In genomic region chr5:143561248-143561647, GRCh38 we compare ENCODE assay signal across 24 cellular contexts.
DNase-seq lines count a peak whose midpoint lies in the region; ATAC-seq, FAIRE-seq and TF ChIP-seq lines count a peak whose summit lies in the region.
"Had no signal": no experiment of that assay in that cellular context is flagged by ENCODE, and none has a peak within 500 bp of the region (broad histone marks: within the 10 kb centered on the region; RNA-seq: fewer than 3 reads in every experiment).

No MANE protein-coding gene starts in this region.

- 75% methylated on average over 5 of the region's 5 CpGs for WGBS in right cardiac atrium
- WGBS in right lobe of liver (ENCODE audit: insufficient coverage, low coverage, low lambda C conversion rate, missing lambda C conversion rate) = 30% methylated on average over 5 of the region's 5 CpGs

- no peaks in the 10 kb centered on the region for H3K79me2 ChIP-seq in astrocyte (ENCODE audit: insufficient read depth, low read length)

- H3K27me3 ChIP-seq in right cardiac atrium (ENCODE audit: control insufficient read depth, insufficient read depth) = no peaks in the 10 kb centered on the region
- no peaks in the 10 kb centered on the region for H3K27me3 ChIP-seq in astrocyte (ENCODE audit: insufficient read depth, low read length)
- no peaks in the 10 kb centered on the region for H3K27me3 ChIP-seq in right lobe of liver
- H3K27me3 ChIP-seq: BLaER1 treated with 17β-estradiol and CSF1 and Interleukin-3, amounts not matched to agents 10 nM and 100 nM; MG63; tibial artery had no signal

- H3K4me1 ChIP-seq in right cardiac atrium (ENCODE audit: control insufficient read depth, insufficient read depth, low read length) (no peaks in the 10 kb centered on the region), astrocyte (ENCODE audit: insufficient read depth, low read length) (peaks cover 20% of the 10 kb centered on the region), right lobe of liver (peaks cover 0 to 37% (median 16%) of the 10 kb centered on the region in 4 donors)

- no peak overlapping the region for H2AFZ ChIP-seq in astrocyte (ENCODE audit: low read depth, low read length)
- H2AFZ ChIP-seq: GM23248 had no signal

- H3K36me3 ChIP-seq in astrocyte (ENCODE audit: insufficient read depth, low read length) (no peaks in the 10 kb centered on the region), right lobe of liver (no peaks in the 10 kb centered on the region)
- H3K36me3 ChIP-seq: BLaER1 treated with 17β-estradiol and CSF1 and Interleukin-3, amounts not matched to agents 10 nM and 100 nM; MG63; tibial artery had no signal

- H3K27ac ChIP-seq in right cardiac atrium (ENCODE audit: low read length) (no peak overlapping the region), astrocyte (ENCODE audit: low read depth, low read length) (no peak overlapping the region), right lobe of liver (peak overlapping the region; percentile 69 to 86 (median 83))
- H3K27ac ChIP-seq: BLaER1 treated with 17β-estradiol and CSF1 and Interleukin-3, amounts not matched to agents 10 nM and 100 nM; GM23248; tibial artery had no signal

- no peak for DNase-seq in left ventricle myocardium superior
- DNase-seq in right cardiac atrium = no peak
- no peak for DNase-seq in astrocyte (ENCODE audit: low read depth)
- DNase-seq in right lobe of liver = peak; percentile 51 to 80 (median 71)
- DNase-seq in activated CD8-positive, alpha-beta memory T cell treated with anti-CD3 and anti-CD28 coated beads, Interleukin-2, amount 50 U/mL, for 4 hours = no peak
- DNase-seq in NCI-H1105 treated with DMSO at 0.1 percent for 48 hours (lab: John Stamatoyannopoulos, UW) = no peak
- DNase-seq: activated CD4-positive, alpha-beta T cell treated with anti-CD3 and anti-CD28 coated beads, Interleukin-2, amount 10 ng/mL, durations not matched to agents 24 days and 14 days; activated gamma-delta T cell treated with Interleukin-2 at 50 U/mL for 16 hours; activated T-cell treated with anti-CD3 and anti-CD28 coated beads, Interleukin-2, amount 50 U/mL, for 4 hours; cerebellar nuclear complex; DMS79; GF-D8; GM23248; MG63; naive thymus-derived CD8-positive, alpha-beta T cell; NCI-H345; nucleus accumbens; OCI-M1; small intestine; stimulated activated CD8-positive, alpha-beta memory T cell treated with anti-CD3 and anti-CD28 coated beads, Interleukin-4, amount 100 ng/mL, for 48 hours; tibial artery had no signal

- TF ChIP-seq CTCF in astrocyte (IDR thresholded peaks at IDR 0.05; ENCODE audit: insufficient read depth, low read depth, low read length) (no peak), right lobe of liver (IDR thresholded peaks at IDR 0.05) (no peak)

- FAIRE-seq in astrocyte (lab: Jason Lieb, UNC) = peak; percentile 5
- FAIRE-seq: endothelial cell of umbilical vein, small intestine had no signal

- H3K9me3 Mint-ChIP-seq in astrocyte (ENCODE audit: unreplicated experiment) = peaks cover 1% of the 10 kb centered on the region
- no peaks in the 10 kb centered on the region for H3K9me3 Mint-ChIP-seq in stimulated activated memory B cell treated with anti-CD40 and anti-IgM and Interleukin-4, amounts not matched to agents 10 μg/mL and 1 μg/mL and 100 μg/mL, for 72 hours
- H3K9me3 Mint-ChIP-seq: activated T-cell treated with anti-CD3 and anti-CD28 coated beads, Interleukin-2, amount 50 U/mL, for 4 hours; naive thymus-derived CD8-positive, alpha-beta T cell had no signal

- H3K27ac Mint-ChIP-seq in astrocyte (ENCODE audit: unreplicated experiment) = no peak overlapping the region
- no peak overlapping the region for H3K27ac Mint-ChIP-seq in stimulated activated memory B cell treated with anti-CD40 and anti-IgM and Interleukin-4, amounts not matched to agents 10 μg/mL and 1 μg/mL and 100 μg/mL, for 72 hours
- H3K27ac Mint-ChIP-seq: activated CD4-positive, alpha-beta T cell treated with anti-CD3 and anti-CD28 coated beads, Interleukin-2, amount 10 ng/mL, durations not matched to agents 24 days and 14 days; naive thymus-derived CD8-positive, alpha-beta T cell had no signal

- H3K4me3 ChIP-seq in right cardiac atrium (ENCODE audit: low read length) (no peak overlapping the region), astrocyte (ENCODE audit: insufficient read depth, low read depth, low read length) (no peak overlapping the region), right lobe of liver (peak overlapping the region in 1 of 3 donors; percentile 11)
- H3K4me3 ChIP-seq: BLaER1 treated with 17β-estradiol and CSF1 and Interleukin-3, amounts not matched to agents 10 nM and 100 nM; GM23248; MG63; tibial artery had no signal

- H3K9me3 ChIP-seq in right cardiac atrium (ENCODE audit: control insufficient read depth, low read length) = no peaks in the 10 kb centered on the region
- no peaks in the 10 kb centered on the region for H3K9me3 ChIP-seq in astrocyte (ENCODE audit: insufficient read depth, low read depth, low read length)
- no peaks in the 10 kb centered on the region for H3K9me3 ChIP-seq in right lobe of liver
- H3K9me3 ChIP-seq: BLaER1 treated with 17β-estradiol and CSF1 and Interleukin-3, amounts not matched to agents 10 nM and 100 nM; MG63; tibial artery had no signal

- no peaks in the 10 kb centered on the region for H3K27me3 Mint-ChIP-seq in astrocyte (ENCODE audit: low read depth, unreplicated experiment)
- H3K27me3 Mint-ChIP-seq in stimulated activated memory B cell treated with anti-CD40 and anti-IgM and Interleukin-4, amounts not matched to agents 10 μg/mL and 1 μg/mL and 100 μg/mL, for 72 hours = no peaks in the 10 kb centered on the region
- H3K27me3 Mint-ChIP-seq: activated CD4-positive, alpha-beta T cell treated with anti-CD3 and anti-CD28 coated beads, Interleukin-2, amount 10 ng/mL, durations not matched to agents 24 days and 14 days had no signal

- no peaks in the 10 kb centered on the region for H4K20me1 ChIP-seq in astrocyte (ENCODE audit: insufficient read depth, low read length)
- H4K20me1 ChIP-seq: BLaER1 treated with 17β-estradiol and CSF1 and Interleukin-3, amounts not matched to agents 10 nM and 100 nM had no signal

- no peak overlapping the region for H3K9ac ChIP-seq in astrocyte (ENCODE audit: low read length)
- H3K9ac ChIP-seq: BLaER1 treated with 17β-estradiol and CSF1 and Interleukin-3, amounts not matched to agents 10 nM and 100 nM; GM23248 had no signal

- peaks cover 8% of the 10 kb centered on the region for H3K4me1 Mint-ChIP-seq in astrocyte (ENCODE audit: low read depth, unreplicated experiment)
- H3K4me1 Mint-ChIP-seq in stimulated activated memory B cell treated with anti-CD40 and anti-IgM and Interleukin-4, amounts not matched to agents 10 μg/mL and 1 μg/mL and 100 μg/mL, for 72 hours = peaks cover 33% of the 10 kb centered on the region

- no peak overlapping the region for H3K4me3 Mint-ChIP-seq in astrocyte (ENCODE audit: unreplicated experiment)
- H3K4me3 Mint-ChIP-seq in stimulated activated memory B cell treated with anti-CD40 and anti-IgM and Interleukin-4, amounts not matched to agents 10 μg/mL and 1 μg/mL and 100 μg/mL, for 72 hours = no peak overlapping the region
- H3K4me3 Mint-ChIP-seq: activated CD4-positive, alpha-beta T cell treated with anti-CD3 and anti-CD28 coated beads, Interleukin-2, amount 10 ng/mL, durations not matched to agents 24 days and 14 days; activated T-cell treated with anti-CD3 and anti-CD28 coated beads, Interleukin-2, amount 50 U/mL, for 4 hours; naive thymus-derived CD8-positive, alpha-beta T cell had no signal

- TF ChIP-seq POLR2A in right lobe of liver (IDR thresholded peaks at IDR 0.05) = peak; percentile 54

- ATAC-seq in left ventricle myocardium superior = peak; percentile 57
- no peak for ATAC-seq in right cardiac atrium
- ATAC-seq in right lobe of liver = peak; percentile 69 to 92 (median 86)
- ATAC-seq in stimulated activated memory B cell treated with anti-CD40 and anti-IgM and Interleukin-4, amounts not matched to agents 10 μg/mL and 1 μg/mL and 100 μg/mL, for 72 hours = no peak
- ATAC-seq: activated T-cell treated with anti-CD3 and anti-CD28 coated beads, Interleukin-2, amount 50 U/mL, for 4 hours; naive thymus-derived CD8-positive, alpha-beta T cell had no signal

- no peak overlapping the region for H3K4me2 ChIP-seq in astrocyte (ENCODE audit: low read length)
- H3K4me2 ChIP-seq: BLaER1 treated with 17β-estradiol and CSF1 and Interleukin-3, amounts not matched to agents 10 nM and 100 nM had no signal

- intact Hi-C loops in left ventricle myocardium superior (cut with micrococcal nuclease) (no loop called here), right cardiac atrium (cut with DNase I) (no loop called here), right lobe of liver (cut with DNase I) (no loop called here)

- no peaks in the 10 kb centered on the region for H3K36me3 Mint-ChIP-seq in astrocyte (ENCODE audit: low read depth, unreplicated experiment)
- H3K36me3 Mint-ChIP-seq in stimulated activated memory B cell treated with anti-CD40 and anti-IgM and Interleukin-4, amounts not matched to agents 10 μg/mL and 1 μg/mL and 100 μg/mL, for 72 hours = no peaks in the 10 kb centered on the region
- H3K36me3 Mint-ChIP-seq: naive thymus-derived CD8-positive, alpha-beta T cell had no signal

Comparison
In these comparisons a context has a peak if more than half of its experiments do, and no peak if none do; other contexts are left out.
1. ATAC-seq: peak in left ventricle myocardium superior (single experiment) and right lobe of liver (4 of 4); none in right cardiac atrium (0 of 2) and stimulated activated memory B cell treated with anti-CD40 and anti-IgM and Interleukin-4, amounts not matched to agents 10 μg/mL and 1 μg/mL and 100 μg/mL, for 72 hours (single experiment).
2. DNase-seq: peak in right lobe of liver (3 of 3); none in left ventricle myocardium superior (single experiment), right cardiac atrium (0 of 3), astrocyte (single experiment), activated CD8-positive, alpha-beta memory T cell treated with anti-CD3 and anti-CD28 coated beads, Interleukin-2, amount 50 U/mL, for 4 hours (single experiment) and NCI-H1105 treated with DMSO at 0.1 percent for 48 hours (single experiment).
3. H3K27ac ChIP-seq: peak in right lobe of liver (3 of 3); none in right cardiac atrium (single experiment) and astrocyte (single experiment).